ENCODE assay signal across 8 cellular contexts in genomic region chr3:193605876-193606275, GRCh38. TPM values are rescaled to one million over a fixed set of nuclear protein-coding genes. Genes with fewer than 3 reads are reported as not detected.
DNase-seq lines count a peak whose midpoint lies in the region; ATAC-seq, FAIRE-seq and TF ChIP-seq lines count a peak whose summit lies in the region.

No MANE protein-coding gene starts in this region.

- H3K36me3 ChIP-seq in HEK293 (ENCODE audit: control insufficient read depth in 2 of 2, insufficient read depth in 1 of 2, low read length in 2 of 2) = peaks cover 0 to 4% of the 10 kb centered on the region in 2 experiments; a peak in 1 of 3 replicates
- peaks cover 11% of the 10 kb centered on the region for H3K36me3 ChIP-seq in lower lobe of right lung

- CTCF ChIA-PET in HEK293 (lab: Yijun Ruan, JAX) = interaction anchor here (0.7 kb wide), 2 partner anchors 9 to 14 kb away, joined by 3 read pairs; no protein-coding TSS in a partner anchor

- H3K4me1 ChIP-seq in HEK293 (ENCODE audit: control insufficient read depth, insufficient read depth, low read length) (no peaks in the 10 kb centered on the region), lower lobe of right lung (no peaks in the 10 kb centered on the region)

- peak; percentile 83 for FAIRE-seq in TTC549 (lab: Jason Lieb, UNC)

- H3K9me3 ChIP-seq in HEK293 (ENCODE audit: control insufficient read depth, insufficient read depth, low read depth, low read length) = no peaks in the 10 kb centered on the region
- H3K9me3 ChIP-seq in lower lobe of right lung = no peaks in the 10 kb centered on the region

- TF ChIP-seq CTCF in HEK293 (tag by site-specific recombination; IDR thresholded peaks at IDR 0.05) (no peak), dorsolateral prefrontal cortex (IDR thresholded peaks at IDR 0.05 in 54 of 56, conservative IDR thresholded peaks at IDR 0.05 in 2 of 56; ENCODE audit: low read depth in 1 of 56, partially characterized antibody in 56 of 56) (peak; percentile 46 to 83 (median 69)), lower lobe of right lung (IDR thresholded peaks at IDR 0.05) (peak; percentile 88)

- H3K27me3 ChIP-seq in dorsolateral prefrontal cortex (no peaks in the 10 kb centered on the region), lower lobe of right lung (ENCODE audit: low read depth) (no peaks in the 10 kb centered on the region)

- H3K4me3 ChIP-seq in HEK293 (ENCODE audit: low read depth, low read length) (no peak overlapping the region), dorsolateral prefrontal cortex (no peak overlapping the region), lower lobe of right lung (no peak overlapping the region)

- intact Hi-C loops in dorsolateral prefrontal cortex (cut with DNase I) (no loop called here), lower lobe of right lung (cut with DNase I) (no loop called here)

- peak; percentile 83 to 84 for ATAC-seq in lower lobe of right lung

- no peak overlapping the region for H3K27ac ChIP-seq in HEK293 (ENCODE audit: extremely low read depth, low read depth, low read length)
- no peak overlapping the region for H3K27ac ChIP-seq in dorsolateral prefrontal cortex
- H3K27ac ChIP-seq in lower lobe of right lung = no peak overlapping the region

- peak; percentile 5 for DNase-seq in NCI-H1092 treated with DMSO at 0.1 percent for 48 hours (lab: John Stamatoyannopoulos, UW)
- no peak for DNase-seq in NCI-H1092 (lab: John Stamatoyannopoulos, UW)
- peak; percentile 74 for DNase-seq in NCI-H2029 (lab: John Stamatoyannopoulos, UW)
- DNase-seq in dorsolateral prefrontal cortex = peak in 2 of 10 donors; percentile 15 to 29
- DNase-seq in lower lobe of right lung = no peak
- DNase-seq in stromal cell of bone marrow (ENCODE audit: low read depth) = peak; percentile 34

- POLR2A ChIA-PET in HEK293 (lab: Yijun Ruan, JAX) = no interaction called here

TF ChIP-seq in HEK293, 187 proteins besides CTCF, POLR2A, EP300 and RAD21:
- TF ChIP-seq IKZF3 (tag by site-specific recombination; IDR thresholded peaks at IDR 0.05) = peak; percentile 55
- peak; percentile 57; the same call in 1 of the 2 replicates for TF ChIP-seq ZNF660 (tag by site-specific recombination; IDR thresholded peaks at IDR 0.05)
- TF ChIP-seq ZNF114 (tag by site-specific recombination; IDR thresholded peaks at IDR 0.05) = no peak
- TF ChIP-seq ZNF654 (tag by site-specific recombination; IDR thresholded peaks at IDR 0.05; ENCODE audit: low read depth) = peak; percentile 26
- TF ChIP-seq REPIN1 (tag by site-specific recombination; IDR thresholded peaks at IDR 0.05; ENCODE audit: low read depth) = no peak
TF ChIP-seq in HEK293: peak in this region for 3.

RNA-seq across cellular contexts. Expression of gene OPA1, which starts 12.9 kb away (rescaled TPM):
- 100 to 1,000 TPM in 105 of 120 experiments, 10 to 100 TPM in 15; 66.6 to 180 (median 124) TPM for total RNA-seq in dorsolateral prefrontal cortex
- 44.0 TPM for total RNA-seq in lower lobe of right lung

RNA-seq across cellular contexts. Expression of gene ATP13A4, which starts 51.2 kb away (rescaled TPM):
- total RNA-seq in dorsolateral prefrontal cortex = 100 to 1,000 TPM in 3 of 120 experiments, 10 to 100 TPM in 117; 20.4 to 151 (median 48.2) TPM
- 188 TPM for total RNA-seq in lower lobe of right lung

Comparison
In these comparisons a context has a peak if more than half of its experiments do, and no peak if none do; other contexts are left out.
1. DNase-seq: peak in NCI-H1092 treated with DMSO at 0.1 percent for 48 hours (single experiment), NCI-H2029 (single experiment) and stromal cell of bone marrow (single experiment); none in NCI-H1092 (single experiment) and lower lobe of right lung (single experiment).